19 cellular contexts compared by ENCODE assay signal in genomic region chr16:2874032-2874431, GRCh38. TPM values are rescaled to one million over a fixed set of nuclear protein-coding genes. Genes with fewer than 3 reads are reported as not detected.
A peak's percentile ranks its signal among the peaks of the same experiment; 100 is the strongest.
DNase-seq lines count a peak whose midpoint lies in the region; FAIRE-seq and TF ChIP-seq lines count a peak whose summit lies in the region.
"Had no signal": no experiment of that assay in that cellular context is flagged by ENCODE, and none has a peak within 500 bp of the region (broad histone marks: within the 10 kb centered on the region; RNA-seq: fewer than 3 reads in every experiment).

No MANE protein-coding gene starts in this region.

- H2AFZ ChIP-seq in GM23248 = peak overlapping the region; percentile 66
- H2AFZ ChIP-seq in astrocyte (ENCODE audit: low read depth, low read length) = peak overlapping the region; percentile 46
- peak overlapping the region; percentile 35 for H2AFZ ChIP-seq in parathyroid adenoma
- H2AFZ ChIP-seq: hepatocyte had no signal

- FAIRE-seq in astrocyte (lab: Jason Lieb, UNC) = no peak

- no peaks in the 10 kb centered on the region for H3K9me2 ChIP-seq in GM23248 (ENCODE audit: insufficient read depth)

- H3K9ac ChIP-seq in GM23248 = no peak overlapping the region
- no peak overlapping the region for H3K9ac ChIP-seq in astrocyte (ENCODE audit: low read length)
- H3K9ac ChIP-seq in parathyroid adenoma = no peak overlapping the region

- H3K36me3 ChIP-seq in GM23248 (ENCODE audit: low read depth) = no peaks in the 10 kb centered on the region
- H3K36me3 ChIP-seq in astrocyte (ENCODE audit: insufficient read depth, low read length) = no peaks in the 10 kb centered on the region
- no peaks in the 10 kb centered on the region for H3K36me3 ChIP-seq in parathyroid adenoma (ENCODE audit: control insufficient read depth, insufficient read depth, low read length)
- H3K36me3 ChIP-seq: brain microvascular endothelial cell had no signal

- H3K4me2 ChIP-seq in GM23248 (ENCODE audit: unreplicated experiment) (no peak overlapping the region), astrocyte (ENCODE audit: low read length) (no peak overlapping the region), parathyroid adenoma (ENCODE audit: low read length) (peak overlapping the region; percentile 14)

- H3K9me3 ChIP-seq in GM23248 (ENCODE audit: low read depth) (no peaks in the 10 kb centered on the region), astrocyte (ENCODE audit: insufficient read depth, low read depth, low read length) (no peaks in the 10 kb centered on the region), parathyroid adenoma (ENCODE audit: control insufficient read depth, low read length) (no peaks in the 10 kb centered on the region)
- H3K9me3 ChIP-seq: testis had no signal

- H3K27ac Mint-ChIP-seq in astrocyte (ENCODE audit: unreplicated experiment) = no peak overlapping the region
- H3K27ac Mint-ChIP-seq: activated CD4-positive, alpha-beta memory T cell treated with anti-CD3 and anti-CD28 coated beads, Interleukin-2, amount 10 ng/mL, durations not matched to agents 7 days and 5 days; progenitor cell of endocrine pancreas; stimulated activated effector memory CD8-positive, alpha-beta T cell treated with anti-CD3 and anti-CD28 coated beads, Interleukin-12 subunit alpha, Interleukin-12 subunit beta, amount 100 ng/mL, for 72 hours had no signal

- H3K4me3 ChIP-seq in GM23248 (no peak overlapping the region), astrocyte (ENCODE audit: insufficient read depth, low read depth, low read length) (no peak overlapping the region), parathyroid adenoma (ENCODE audit: low read depth, low read length) (no peak overlapping the region)
- H3K4me3 ChIP-seq: hepatocyte, testis had no signal

- H3K4me1 ChIP-seq in GM23248 (ENCODE audit: insufficient read depth) = no peaks in the 10 kb centered on the region
- no peaks in the 10 kb centered on the region for H3K4me1 ChIP-seq in astrocyte (ENCODE audit: insufficient read depth, low read length)
- H3K4me1 ChIP-seq in parathyroid adenoma = peaks cover 14% of the 10 kb centered on the region
- H3K4me1 ChIP-seq: testis had no signal

- H3K27me3 Mint-ChIP-seq in astrocyte (ENCODE audit: low read depth, unreplicated experiment) = peaks cover 7% of the 10 kb centered on the region

- no peak for TF ChIP-seq CTCF in astrocyte (IDR thresholded peaks at IDR 0.05; ENCODE audit: insufficient read depth, low read depth, low read length)
- TF ChIP-seq CTCF in parathyroid adenoma (IDR thresholded peaks at IDR 0.05) = no peak

- no peak overlapping the region for H3K27ac ChIP-seq in GM23248
- no peak overlapping the region for H3K27ac ChIP-seq in astrocyte (ENCODE audit: low read depth, low read length)
- H3K27ac ChIP-seq in parathyroid adenoma = peak overlapping the region; percentile 50
- H3K27ac ChIP-seq: brain microvascular endothelial cell, hepatocyte, testis had no signal

- WGBS in GM23248 (ENCODE audit: low coverage in 1 of 2, low lambda C conversion rate in 2 of 2, missing lambda C conversion rate in 2 of 2), 2 experiments = 59 to 62% methylated on average over 6 of the region's 6 CpGs

- peaks cover 3% of the 10 kb centered on the region for H3K36me3 Mint-ChIP-seq in astrocyte (ENCODE audit: low read depth, unreplicated experiment)
- H3K36me3 Mint-ChIP-seq: stimulated activated effector memory CD8-positive, alpha-beta T cell treated with anti-CD3 and anti-CD28 coated beads, Interleukin-12 subunit alpha, Interleukin-12 subunit beta, amount 100 ng/mL, for 72 hours had no signal

- no peaks in the 10 kb centered on the region for H3K79me2 ChIP-seq in GM23248 (ENCODE audit: insufficient read depth)
- no peaks in the 10 kb centered on the region for H3K79me2 ChIP-seq in astrocyte (ENCODE audit: insufficient read depth, low read length)
- H3K79me2 ChIP-seq in parathyroid adenoma = no peaks in the 10 kb centered on the region
- H3K79me2 ChIP-seq: hepatocyte had no signal

- H3K27me3 ChIP-seq in GM23248 (replicated peaks; ENCODE audit: insufficient read depth) (no peaks in the 10 kb centered on the region), astrocyte (ENCODE audit: insufficient read depth, low read length) (no peaks in the 10 kb centered on the region), parathyroid adenoma (ENCODE audit: control insufficient read depth, insufficient read depth, low read length) (no peaks in the 10 kb centered on the region)
- H3K27me3 ChIP-seq: brain microvascular endothelial cell, hepatocyte, testis had no signal

- H3K4me3 Mint-ChIP-seq in astrocyte (ENCODE audit: unreplicated experiment) = no peak overlapping the region
- H3K4me3 Mint-ChIP-seq: activated CD4-positive, alpha-beta memory T cell treated with anti-CD3 and anti-CD28 coated beads, Interleukin-2, amount 10 ng/mL, durations not matched to agents 7 days and 5 days; stimulated activated effector memory CD8-positive, alpha-beta T cell treated with anti-CD3 and anti-CD28 coated beads, Interleukin-12 subunit alpha, Interleukin-12 subunit beta, amount 100 ng/mL, for 72 hours had no signal

- no peaks in the 10 kb centered on the region for H3K9me3 Mint-ChIP-seq in astrocyte (ENCODE audit: unreplicated experiment)
- H3K9me3 Mint-ChIP-seq: activated CD4-positive, alpha-beta memory T cell treated with anti-CD3 and anti-CD28 coated beads, Interleukin-2, amount 10 ng/mL, durations not matched to agents 7 days and 5 days; stimulated activated effector memory CD8-positive, alpha-beta T cell treated with anti-CD3 and anti-CD28 coated beads, Interleukin-12 subunit alpha, Interleukin-12 subunit beta, amount 100 ng/mL, for 72 hours had no signal

- H3F3A ChIP-seq in GM23248 (ENCODE audit: insufficient read depth) = no peaks in the 10 kb centered on the region

- H4K20me1 ChIP-seq in GM23248 (ENCODE audit: insufficient read depth) = no peaks in the 10 kb centered on the region
- no peaks in the 10 kb centered on the region for H4K20me1 ChIP-seq in astrocyte (ENCODE audit: insufficient read depth, low read length)

- in situ Hi-C loops in GM23248 (cut with MboI) = no loop called here

- H3K4me1 Mint-ChIP-seq in astrocyte (ENCODE audit: low read depth, unreplicated experiment) = no peaks in the 10 kb centered on the region
- H3K4me1 Mint-ChIP-seq: stimulated activated effector memory CD8-positive, alpha-beta T cell treated with anti-CD3 and anti-CD28 coated beads, Interleukin-12 subunit alpha, Interleukin-12 subunit beta, amount 100 ng/mL, for 72 hours had no signal

- DNase-seq in GM23248 (no peak), NCI-H2171 treated with DMSO at 0.1 percent for 48 hours (lab: John Stamatoyannopoulos, UW) (peak; percentile 62), astrocyte (ENCODE audit: low read depth) (no peak), NCI-H82 (lab: John Stamatoyannopoulos, UW) (no peak), NCI-H1092 treated with DMSO at 0.1 percent for 48 hours (lab: John Stamatoyannopoulos, UW) (no peak), NCI-H1105 (lab: John Stamatoyannopoulos, UW) (no peak)
- DNase-seq: activated CD4-positive, alpha-beta memory T cell treated with anti-CD3 and anti-CD28 coated beads, Interleukin-2, amount 10 ng/mL, durations not matched to agents 7 days and 5 days; activated gamma-delta T cell; brain microvascular endothelial cell; effector memory CD4-positive, alpha-beta T cell; left ventricle myocardium superior; stimulated activated CD4-positive, alpha-beta T cell treated with anti-CD3 and anti-CD28 coated beads, Interleukin-1b, Interleukin-23, amount 100 ng/mL, for 48 hours had no signal

RNA-seq across cellular contexts. Expression of gene FLYWCH2, which starts 9.0 kb away (rescaled TPM):
- 60.3 and 112 TPM in 2 replicates for total RNA-seq in GM23248 (2014; rRNA removed; shearing (Covaris generic))
- 48.6 and 53.6 TPM in 2 replicates for polyA plus RNA-seq in GM23248 (2016; fragmentation: Nextera tagmentation; extraction: Ambion mirVana)
- total RNA-seq in astrocyte = 36.5 and 40.7 TPM in 2 replicates

RNA-seq across cellular contexts. Expression of gene PRSS22, which starts 16.1 kb away (rescaled TPM):
- total RNA-seq in GM23248 (2014; rRNA removed; shearing (Covaris generic)) = not detected in 2 replicates
- not detected in 2 replicates for polyA plus RNA-seq in GM23248 (2016; fragmentation: Nextera tagmentation; extraction: Ambion mirVana)
- 0.58 and 1.5 TPM in 2 replicates for total RNA-seq in astrocyte
- total RNA-seq: activated CD4-positive, alpha-beta memory T cell treated with anti-CD3 and anti-CD28 coated beads, Interleukin-2, amount 10 ng/mL, durations not matched to agents 7 days and 5 days; left ventricle myocardium superior; testis had no signal
- polyA plus RNA-seq: neural cell had no signal

RNA-seq across cellular contexts. Expression of gene FLYWCH1, which starts 37.7 kb away (rescaled TPM):
- total RNA-seq in GM23248 (2014; rRNA removed; shearing (Covaris generic)) = 43.3 and 44.7 TPM in 2 replicates
- 16.0 and 18.7 TPM in 2 replicates for polyA plus RNA-seq in GM23248 (2016; fragmentation: Nextera tagmentation; extraction: Ambion mirVana)
- 53.4 and 58.9 TPM in 2 replicates for total RNA-seq in astrocyte

RNA-seq across cellular contexts. Expression of gene ZG16B, which starts 43.9 kb away (rescaled TPM):
- total RNA-seq in GM23248 (2014; rRNA removed; shearing (Covaris generic)) = not detected in 2 replicates
- polyA plus RNA-seq in GM23248 (2016; fragmentation: Nextera tagmentation; extraction: Ambion mirVana) = not detected in 2 replicates
- total RNA-seq in astrocyte = not detected in 2 replicates
- total RNA-seq: H7, progenitor cell of endocrine pancreas had no signal
- polyA plus RNA-seq: neural cell had no signal

RNA-seq across cellular contexts. Expression of gene PRSS21, which starts 57.0 kb away (rescaled TPM):
- total RNA-seq in GM23248 (2014; rRNA removed; shearing (Covaris generic)) = not detected in 2 replicates
- polyA plus RNA-seq in GM23248 (2016; fragmentation: Nextera tagmentation; extraction: Ambion mirVana) = not detected in 2 replicates
- total RNA-seq in astrocyte = not detected in 2 replicates
- total RNA-seq: hepatocyte, left ventricle myocardium superior, progenitor cell of endocrine pancreas had no signal
- polyA plus RNA-seq: hepatocyte, neural cell had no signal
